In the genomic region with DNA sequence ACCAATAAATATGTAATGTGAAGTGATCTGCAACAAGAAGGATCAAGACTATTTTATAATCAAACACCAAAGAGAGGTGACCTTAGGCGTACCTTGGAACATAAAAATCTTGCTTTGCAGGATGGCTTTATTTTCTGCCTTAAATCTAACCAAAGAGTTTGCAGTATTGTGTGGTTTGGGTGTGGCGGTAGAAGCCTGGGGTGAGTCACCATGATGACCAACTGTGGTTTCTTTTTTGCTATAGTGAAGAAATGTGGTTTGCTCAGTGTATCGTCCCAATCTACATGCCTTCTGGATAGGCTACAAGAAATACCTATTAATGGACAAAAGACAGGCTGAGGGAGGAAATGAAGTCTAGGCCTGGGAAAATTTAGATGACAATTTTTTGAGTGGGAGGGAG, we compare ENCODE assay signal across 1 cellular context.
TF ChIP-seq lines count a peak whose summit lies in the region.

No MANE protein-coding gene starts in this region.

TF ChIP-seq in SK-N-SH, 30 proteins besides CTCF, POLR2A, EP300 and RAD21 (continued from another document):
- TF ChIP-seq, protein P1, sequence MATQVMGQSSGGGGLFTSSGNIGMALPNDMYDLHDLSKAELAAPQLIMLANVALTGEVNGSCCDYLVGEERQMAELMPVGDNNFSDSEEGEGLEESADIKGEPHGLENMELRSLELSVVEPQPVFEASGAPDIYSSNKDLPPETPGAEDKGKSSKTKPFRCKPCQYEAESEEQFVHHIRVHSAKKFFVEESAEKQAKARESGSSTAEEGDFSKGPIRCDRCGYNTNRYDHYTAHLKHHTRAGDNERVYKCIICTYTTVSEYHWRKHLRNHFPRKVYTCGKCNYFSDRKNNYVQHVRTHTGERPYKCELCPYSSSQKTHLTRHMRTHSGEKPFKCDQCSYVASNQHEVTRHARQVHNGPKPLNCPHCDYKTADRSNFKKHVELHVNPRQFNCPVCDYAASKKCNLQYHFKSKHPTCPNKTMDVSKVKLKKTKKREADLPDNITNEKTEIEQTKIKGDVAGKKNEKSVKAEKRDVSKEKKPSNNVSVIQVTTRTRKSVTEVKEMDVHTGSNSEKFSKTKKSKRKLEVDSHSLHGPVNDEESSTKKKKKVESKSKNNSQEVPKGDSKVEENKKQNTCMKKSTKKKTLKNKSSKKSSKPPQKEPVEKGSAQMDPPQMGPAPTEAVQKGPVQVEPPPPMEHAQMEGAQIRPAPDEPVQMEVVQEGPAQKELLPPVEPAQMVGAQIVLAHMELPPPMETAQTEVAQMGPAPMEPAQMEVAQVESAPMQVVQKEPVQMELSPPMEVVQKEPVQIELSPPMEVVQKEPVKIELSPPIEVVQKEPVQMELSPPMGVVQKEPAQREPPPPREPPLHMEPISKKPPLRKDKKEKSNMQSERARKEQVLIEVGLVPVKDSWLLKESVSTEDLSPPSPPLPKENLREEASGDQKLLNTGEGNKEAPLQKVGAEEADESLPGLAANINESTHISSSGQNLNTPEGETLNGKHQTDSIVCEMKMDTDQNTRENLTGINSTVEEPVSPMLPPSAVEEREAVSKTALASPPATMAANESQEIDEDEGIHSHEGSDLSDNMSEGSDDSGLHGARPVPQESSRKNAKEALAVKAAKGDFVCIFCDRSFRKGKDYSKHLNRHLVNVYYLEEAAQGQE (IDR thresholded peaks at IDR 0.05; ENCODE audit: low read depth, low read length) = 0 out of 2 replicates have a peak, but pooled peaks have one; percentile 45
- TF ChIP-seq, protein P2, sequence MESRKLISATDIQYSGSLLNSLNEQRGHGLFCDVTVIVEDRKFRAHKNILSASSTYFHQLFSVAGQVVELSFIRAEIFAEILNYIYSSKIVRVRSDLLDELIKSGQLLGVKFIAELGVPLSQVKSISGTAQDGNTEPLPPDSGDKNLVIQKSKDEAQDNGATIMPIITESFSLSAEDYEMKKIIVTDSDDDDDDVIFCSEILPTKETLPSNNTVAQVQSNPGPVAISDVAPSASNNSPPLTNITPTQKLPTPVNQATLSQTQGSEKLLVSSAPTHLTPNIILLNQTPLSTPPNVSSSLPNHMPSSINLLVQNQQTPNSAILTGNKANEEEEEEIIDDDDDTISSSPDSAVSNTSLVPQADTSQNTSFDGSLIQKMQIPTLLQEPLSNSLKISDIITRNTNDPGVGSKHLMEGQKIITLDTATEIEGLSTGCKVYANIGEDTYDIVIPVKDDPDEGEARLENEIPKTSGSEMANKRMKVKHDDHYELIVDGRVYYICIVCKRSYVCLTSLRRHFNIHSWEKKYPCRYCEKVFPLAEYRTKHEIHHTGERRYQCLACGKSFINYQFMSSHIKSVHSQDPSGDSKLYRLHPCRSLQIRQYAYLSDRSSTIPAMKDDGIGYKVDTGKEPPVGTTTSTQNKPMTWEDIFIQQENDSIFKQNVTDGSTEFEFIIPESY (IDR thresholded peaks at IDR 0.05; ENCODE audit: borderline replicate concordance, low read depth) = 0 out of 2 replicates have a peak, but pooled peaks have one; percentile 80
- TF ChIP-seq RXRA (IDR thresholded peaks at IDR 0.05; ENCODE audit: borderline replicate concordance, low read depth) = peak; percentile 67; the same call in 1 of the 2 replicates
- TF ChIP-seq CHD2 (IDR thresholded peaks at IDR 0.05; ENCODE audit: low read length, partially characterized antibody) = no peak
- no peak for TF ChIP-seq GATA2 (CRISPR knock-in tag; IDR thresholded peaks at IDR 0.05)
- TF ChIP-seq, protein P3, sequence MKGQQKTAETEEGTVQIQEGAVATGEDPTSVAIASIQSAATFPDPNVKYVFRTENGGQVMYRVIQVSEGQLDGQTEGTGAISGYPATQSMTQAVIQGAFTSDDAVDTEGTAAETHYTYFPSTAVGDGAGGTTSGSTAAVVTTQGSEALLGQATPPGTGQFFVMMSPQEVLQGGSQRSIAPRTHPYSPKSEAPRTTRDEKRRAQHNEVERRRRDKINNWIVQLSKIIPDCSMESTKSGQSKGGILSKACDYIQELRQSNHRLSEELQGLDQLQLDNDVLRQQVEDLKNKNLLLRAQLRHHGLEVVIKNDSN (IDR thresholded peaks at IDR 0.05; ENCODE audit: borderline replicate concordance, low read depth) = 0 out of 2 replicates have a peak, but pooled peaks have one; percentile 32
- TF ChIP-seq FOSL2 (IDR thresholded peaks at IDR 0.05; ENCODE audit: borderline replicate concordance, low read depth) = peak; percentile 96
- no peak; the same call in 1 of the 2 replicates for TF ChIP-seq TAF1 (IDR thresholded peaks at IDR 0.05; ENCODE audit: borderline replicate concordance, low read depth, low read length)
- TF ChIP-seq TEAD4 (IDR thresholded peaks at IDR 0.05; ENCODE audit: borderline replicate concordance, insufficient read depth) = peak; percentile 88
- TF ChIP-seq FOXJ3 (CRISPR knock-in tag; IDR thresholded peaks at IDR 0.05) = no peak
- TF ChIP-seq POLR2AphosphoS5 (IDR thresholded peaks at IDR 0.05; ENCODE audit: low read depth, low read length) = peak; percentile 80; the same call in 1 of the 2 replicates
- peak; percentile 55; the same call in 1 of the 2 replicates for TF ChIP-seq SIN3A (IDR thresholded peaks at IDR 0.05; ENCODE audit: borderline replicate concordance, low read depth, low read length)
- peak; percentile 96 for TF ChIP-seq JUND (IDR thresholded peaks at IDR 0.05)
- TF ChIP-seq TCF12 (IDR thresholded peaks at IDR 0.05) = peak; percentile 96
